ENCODE assay signal across 8 cellular contexts in genomic region chr17:32877164-32877764, GRCh38. TPM values are rescaled to one million over a fixed set of nuclear protein-coding genes. Genes with fewer than 3 reads are reported as not detected.
DNase-seq lines count a peak whose midpoint lies in the region; ATAC-seq, FAIRE-seq and TF ChIP-seq lines count a peak whose summit lies in the region.

No MANE protein-coding gene starts in this region.

- H3K9ac ChIP-seq in kidney (ENCODE audit: low read length in 2 of 2) = peak overlapping the region; percentile 18 to 68

- H3K36me3 ChIP-seq in ACC112 (ENCODE audit: insufficient read depth, low read length) (no peaks in the 10 kb centered on the region), kidney (ENCODE audit: control insufficient read depth in 1 of 2, insufficient read depth in 2 of 2, low read length in 2 of 2) (no peaks in the 10 kb centered on the region)

- peak; percentile 90 for ATAC-seq in GM18867 (IDR thresholded peaks at IDR 0.05; ENCODE audit: unreplicated experiment)
- peak; percentile 87 for ATAC-seq in HG03097 (IDR thresholded peaks at IDR 0.05; ENCODE audit: low FRiP score, unreplicated experiment)

- no peaks in the 10 kb centered on the region for H3K27me3 ChIP-seq in ACC112 (ENCODE audit: insufficient read depth, low read length)

- no peaks in the 10 kb centered on the region for H3K79me2 ChIP-seq in ACC112 (ENCODE audit: control insufficient read depth, insufficient read depth, low read length, unreplicated experiment)

- no peak overlapping the region for H3K27ac ChIP-seq in ACC112 (ENCODE audit: low read depth, low read length)
- peak overlapping the region in 1 of 2 donors; percentile 79 for H3K27ac ChIP-seq in kidney (ENCODE audit: low read depth in 2 of 2, low read length in 2 of 2)

- intact Hi-C loops in kidney (cut with DNase I) = loop anchor here (10.0 kb wide), 1 partner anchor 92 kb away; no protein-coding TSS in a partner anchor

- H3K4me3 ChIP-seq in ACC112 (ENCODE audit: low read depth, low read length) (peak overlapping the region; percentile 95), kidney (ENCODE audit: low read length in 2 of 2) (peak overlapping the region; percentile 49 to 56)

- peak; percentile 90 for TF ChIP-seq CTCF in kidney (IDR thresholded peaks at IDR 0.05; ENCODE audit: borderline replicate concordance, extremely low read depth, insufficient read depth)

- H3K9me3 ChIP-seq in kidney (ENCODE audit: control insufficient read depth in 1 of 2, low read length in 2 of 2) = no peaks in the 10 kb centered on the region

- peak overlapping the region; percentile 99 for H2AFZ ChIP-seq in ACC112 (ENCODE audit: low read length, unreplicated experiment)

- H3K4me1 ChIP-seq in ACC112 (ENCODE audit: control insufficient read depth, insufficient read depth, low read length, unreplicated experiment) (peaks cover 27% of the 10 kb centered on the region), kidney (ENCODE audit: control insufficient read depth in 1 of 2, insufficient read depth in 1 of 2, low read depth in 1 of 2, low read length in 2 of 2) (no peaks in the 10 kb centered on the region)

- FAIRE-seq in kidney (lab: Jason Lieb, UNC) = no peak

- DNase-seq in NCI-H2196 (lab: John Stamatoyannopoulos, UW; ENCODE audit: unreplicated experiment) (peak; percentile 85), kidney (peak; percentile 98)
- DNase-seq in activated CD4-positive, CD25-positive, alpha-beta regulatory T cell (lab: John Stamatoyannopoulos, UW) = peak; percentile 78 to 93 (median 86)
- peak; percentile 93 for DNase-seq in central memory CD4-positive, alpha-beta T cell
- peak; percentile 92 for DNase-seq in stimulated activated CD4-positive, alpha-beta T cell treated with anti-CD3 and anti-CD28 coated beads, Interleukin-12 subunit alpha, Interleukin-12 subunit beta, amount 100 ng/mL, for 4 hours

RNA-seq across cellular contexts. Expression of gene MYO1D, which starts 0.3 kb away (rescaled TPM):
- 99.9 TPM for total RNA-seq in kidney
- 21.1 TPM for polyA plus RNA-seq in kidney (ENCODE audit: insufficient read depth, low read depth, low replicate concordance)

RNA-seq across cellular contexts. Expression of gene TMEM98, which starts 50.7 kb away (rescaled TPM):
- total RNA-seq in kidney = 57.1 TPM
- 44.0 TPM for polyA plus RNA-seq in kidney (ENCODE audit: insufficient read depth, low read depth, low replicate concordance)
